In genomic region chr10:122112625-122113160, GRCh38 we compare ENCODE assay signal across 8 cellular contexts.
A peak's percentile ranks its signal among the peaks of the same experiment; 100 is the strongest.
DNase-seq lines count a peak whose midpoint lies in the region; ATAC-seq, FAIRE-seq and TF ChIP-seq lines count a peak whose summit lies in the region.

No MANE protein-coding gene starts in this region.

- H3K9me3 ChIP-seq in HUES64 (ENCODE audit: insufficient read depth, low read depth, low read length) (no peaks in the 10 kb centered on the region), osteoblast (ENCODE audit: low read depth, low read length) (no peaks in the 10 kb centered on the region)
- no peaks in the 10 kb centered on the region for H3K9me3 ChIP-seq in CD8-positive, alpha-beta T cell (ENCODE audit: low read length)

- CTCF ChIA-PET in CD8-positive, alpha-beta T cell (lab: Charles Lee), result no interaction called here

- no peaks in the 10 kb centered on the region for H3K9me3 Mint-ChIP-seq in CD8-positive, alpha-beta T cell

- TF ChIP-seq POLR2A in GM12891 (IDR thresholded peaks at IDR 0.05; ENCODE audit: low read depth, low read length), result no peak

- H2AFZ ChIP-seq in osteoblast (ENCODE audit: low read length), result peak overlapping the region; percentile 89

- TF ChIP-seq CTCF in WI38 (IDR thresholded peaks at IDR 0.05; ENCODE audit: low read depth, low read length) (no peak; the same call in 1 of the 2 replicates), osteoblast (IDR thresholded peaks at IDR 0.05; ENCODE audit: extremely low read depth, low read depth, low read length) (peak; percentile 33)
- TF ChIP-seq CTCF in CD8-positive, alpha-beta T cell (IDR thresholded peaks at IDR 0.05), result no peak

- POLR2A ChIA-PET in CD8-positive, alpha-beta T cell (lab: Charles Lee), result no interaction called here

- no peak overlapping the region for H3K4me3 Mint-ChIP-seq in CD8-positive, alpha-beta T cell

- peaks cover 38% of the 10 kb centered on the region for H3K27me3 Mint-ChIP-seq in CD8-positive, alpha-beta T cell (ENCODE audit: low read depth)

- H3K79me2 ChIP-seq in osteoblast (ENCODE audit: insufficient read depth, low read length), result peaks cover 40% of the 10 kb centered on the region

- H3K4me1 ChIP-seq in HUES64 (ENCODE audit: insufficient read depth, low read length), result peaks cover 16% of the 10 kb centered on the region
- peaks cover 12% of the 10 kb centered on the region for H3K4me1 ChIP-seq in osteoblast (ENCODE audit: insufficient read depth, low read length)
- no peaks in the 10 kb centered on the region for H3K4me1 ChIP-seq in CD8-positive, alpha-beta T cell (ENCODE audit: insufficient read depth, low read length)

- no peaks in the 10 kb centered on the region for H3K36me3 ChIP-seq in HUES64 (ENCODE audit: insufficient read depth, low read length)
- H3K36me3 ChIP-seq in osteoblast (ENCODE audit: insufficient read depth, low read length), result no peaks in the 10 kb centered on the region
- no peaks in the 10 kb centered on the region for H3K36me3 ChIP-seq in CD8-positive, alpha-beta T cell (ENCODE audit: insufficient read depth, low read length)

- H4K20me1 ChIP-seq in osteoblast (ENCODE audit: insufficient read depth, low read length), result no peaks in the 10 kb centered on the region

- DNase-seq in DMS53 treated with DMSO at 0.1 percent for 48 hours (lab: John Stamatoyannopoulos, UW; ENCODE audit: unreplicated experiment) (peak; percentile 67), head of caudate nucleus (peak in 34 of 42 donors; percentile 5 to 65 (median 30)), osteoblast (ENCODE audit: insufficient read length, low spot score, missing footprints) (peak; percentile 97), GM12891 (ENCODE audit: insufficient read length, low spot score) (no peak)
- DNase-seq in CD8-positive, alpha-beta T cell, result no peak

- no peak overlapping the region for H3K27ac Mint-ChIP-seq in CD8-positive, alpha-beta T cell

- peaks cover 3% of the 10 kb centered on the region for H3K4me1 Mint-ChIP-seq in CD8-positive, alpha-beta T cell (ENCODE audit: low read depth)

- intact Hi-C loops in head of caudate nucleus (cut with DNase I), result no loop called here
- intact Hi-C loops in CD8-positive, alpha-beta T cell (cut with DNase I, micrococcal nuclease), result no loop called here

- no peak for FAIRE-seq in GM12891 (lab: Jason Lieb, UNC)

- H3K4me3 ChIP-seq in HUES64 (ENCODE audit: low read length) (peak overlapping the region; percentile 79), WI38 (ENCODE audit: low read depth, low read length) (peak overlapping the region; percentile 81), osteoblast (ENCODE audit: insufficient read depth, low read length) (peak overlapping the region; percentile 84)
- no peak overlapping the region for H3K4me3 ChIP-seq in CD8-positive, alpha-beta T cell (ENCODE audit: low read depth, low read length)

- under 1% methylated on average over 61 of the region's 63 CpGs for WGBS in HUES64

- H3K27me3 ChIP-seq in HUES64 (ENCODE audit: insufficient read depth, low read length) (peaks cover 17% of the 10 kb centered on the region; the same call in 1 of the 2 replicates), osteoblast (ENCODE audit: insufficient read depth, low read length) (no peaks in the 10 kb centered on the region)
- H3K27me3 ChIP-seq in CD8-positive, alpha-beta T cell (ENCODE audit: insufficient read depth, low read length), result no peaks in the 10 kb centered on the region

- peak overlapping the region; percentile 78 for H3K27ac ChIP-seq in HUES64 (ENCODE audit: low read depth, low read length)
- peak overlapping the region; percentile 86 for H3K27ac ChIP-seq in osteoblast (ENCODE audit: low read depth, low read length)
- no peak overlapping the region for H3K27ac ChIP-seq in CD8-positive, alpha-beta T cell (ENCODE audit: low read depth, low read length)

- peak overlapping the region; percentile 90 for H3K9ac ChIP-seq in HUES64 (ENCODE audit: low read depth, low read length)

- no peaks in the 10 kb centered on the region for H3K36me3 Mint-ChIP-seq in CD8-positive, alpha-beta T cell

- no peak for ATAC-seq in CD8-positive, alpha-beta T cell
- ATAC-seq in GM19455 (IDR thresholded peaks at IDR 0.05; ENCODE audit: unreplicated experiment), result no peak

- peak overlapping the region; percentile 91 for H3K4me2 ChIP-seq in osteoblast (ENCODE audit: insufficient read depth, low read length)

TF ChIP-seq in GM12891, 5 proteins besides CTCF, POLR2A, EP300 and RAD21:
- TF ChIP-seq SPI1 (IDR thresholded peaks at IDR 0.05; ENCODE audit: low read depth, low read length) (no peak), POLR2AphosphoS5 (IDR thresholded peaks at IDR 0.05; ENCODE audit: low read depth, low read length) (no peak), PAX5 (IDR thresholded peaks at IDR 0.05; ENCODE audit: insufficient read depth, low read length, severe bottlenecking) (no peak), TAF1 (IDR thresholded peaks at IDR 0.05; ENCODE audit: low read depth, low read length) (no peak), POU2F2 (IDR thresholded peaks at IDR 0.05; ENCODE audit: low read depth, low read length) (no peak)

Comparison
In these comparisons a context has a peak if more than half of its experiments do, and no peak if none do; other contexts are left out.
1. DNase-seq: peak in DMS53 treated with DMSO at 0.1 percent for 48 hours (single experiment), head of caudate nucleus (34 of 42) and osteoblast (single experiment); none in CD8-positive, alpha-beta T cell (0 of 7) and GM12891 (single experiment).